22 cellular contexts compared by ENCODE assay signal in the genomic region with DNA sequence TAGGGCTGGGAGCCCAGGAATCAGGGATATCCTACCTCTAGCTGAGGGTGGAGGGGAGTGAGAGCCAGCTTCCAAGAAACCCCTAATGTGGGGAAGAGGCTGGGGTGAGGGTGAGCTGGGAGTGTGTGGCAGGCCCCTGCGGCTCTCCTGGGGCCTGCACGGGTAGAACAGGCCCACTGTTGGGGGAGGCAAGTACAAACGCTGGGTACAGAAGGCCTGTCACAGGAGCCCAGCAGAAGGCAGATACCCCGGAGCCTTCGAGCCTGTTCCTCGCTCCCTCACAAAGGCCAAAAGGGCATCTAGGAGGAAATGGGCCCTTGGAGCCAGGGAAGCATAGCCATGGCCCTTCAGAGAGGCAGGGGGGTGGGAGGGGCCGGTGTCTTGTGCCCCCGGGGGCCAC. TPM values are rescaled to one million over a fixed set of nuclear protein-coding genes. Genes with fewer than 3 reads are reported as not detected.
DNase-seq lines count a peak whose midpoint lies in the region; ATAC-seq and TF ChIP-seq lines count a peak whose summit lies in the region.
"Had no signal": no experiment of that assay in that cellular context is flagged by ENCODE, and none has a peak within 500 bp of the region (broad histone marks: within the 10 kb centered on the region; RNA-seq: fewer than 3 reads in every experiment).

No MANE protein-coding gene starts in this region.

- H3K27me3 Mint-ChIP-seq in WTC11 (ENCODE audit: low read depth): no peaks in the 10 kb centered on the region
- peaks cover 7 to 11% of the 10 kb centered on the region in 2 donors for H3K27me3 Mint-ChIP-seq in stimulated activated naive B cell treated with anti-CD40 and anti-IgM and Interleukin-4, amounts not matched to agents 10 μg/mL and 1 μg/mL and 100 μg/mL, for 72 hours

- intact Hi-C loops in cardiac septum (cut with DNase I): no loop called here
- intact Hi-C loops in heart right ventricle (cut with DNase I): no loop called here

- no peak overlapping the region for H3K27ac ChIP-seq in heart right ventricle
- no peak overlapping the region for H3K27ac ChIP-seq in effector memory CD4-positive, alpha-beta T cell (ENCODE audit: insufficient read depth, low read length, poor library complexity, severe bottlenecking)
- H3K27ac ChIP-seq: RWPE1, SK-N-MC had no signal

- no peaks in the 10 kb centered on the region for H3K9me3 ChIP-seq in heart right ventricle
- no peaks in the 10 kb centered on the region for H3K9me3 ChIP-seq in effector memory CD4-positive, alpha-beta T cell (ENCODE audit: control insufficient read depth, low read length)

- DNase-seq in cardiac septum (ENCODE audit: low spot score) (peak; percentile 15), heart right ventricle (no peak), WTC11 (ENCODE audit: low spot score) (no peak), left lobe of liver (ENCODE audit: low spot score) (peak; percentile 35)
- no peak for DNase-seq in stimulated activated naive B cell treated with anti-CD40 and anti-IgM and Interleukin-4, amounts not matched to agents 10 μg/mL and 1 μg/mL and 100 μg/mL, for 72 hours
- DNase-seq in effector memory CD4-positive, alpha-beta T cell: no peak
- DNase-seq: 8988T, DMS53, KG1, NCI-H1092 treated with DMSO at 0.1 percent for 48 hours, NCI-H1436 treated with DMSO at 0.1 percent for 48 hours, NCI-H2029, NCI-H226, NCI-H510A treated with DMSO at 0.1 percent for 48 hours, NCI-H748 treated with DMSO at 0.1 percent for 48 hours, SHP77 treated with DMSO at 0.1 percent for 48 hours had no signal

- CTCF ChIA-PET in WTC11 (lab: Charles Lee): no interaction called here

- WGBS in heart right ventricle, 2 donors: 37 to 44% methylated on average over 8 of the region's 8 CpGs

- no peaks in the 10 kb centered on the region for H3K9me3 Mint-ChIP-seq in WTC11
- no peaks in the 10 kb centered on the region for H3K9me3 Mint-ChIP-seq in stimulated activated naive B cell treated with anti-CD40 and anti-IgM and Interleukin-4, amounts not matched to agents 10 μg/mL and 1 μg/mL and 100 μg/mL, for 72 hours
- H3K9me3 Mint-ChIP-seq: CD14-positive monocyte had no signal

- no peak overlapping the region for H3K4me3 ChIP-seq in heart right ventricle
- no peak overlapping the region for H3K4me3 ChIP-seq in effector memory CD4-positive, alpha-beta T cell (ENCODE audit: insufficient read depth, low read depth, low read length, poor library complexity, severe bottlenecking)
- H3K4me3 ChIP-seq: SK-N-MC had no signal

- H3K27ac Mint-ChIP-seq in WTC11: peak overlapping the region; percentile 13
- peak overlapping the region; percentile 37 for H3K27ac Mint-ChIP-seq in stimulated activated naive B cell treated with anti-CD40 and anti-IgM and Interleukin-4, amounts not matched to agents 10 μg/mL and 1 μg/mL and 100 μg/mL, for 72 hours

- no peaks in the 10 kb centered on the region for H3K4me1 Mint-ChIP-seq in WTC11
- H3K4me1 Mint-ChIP-seq in stimulated activated naive B cell treated with anti-CD40 and anti-IgM and Interleukin-4, amounts not matched to agents 10 μg/mL and 1 μg/mL and 100 μg/mL, for 72 hours: peaks cover 10 to 30% of the 10 kb centered on the region in 2 donors

- POLR2A ChIA-PET in WTC11 (lab: Charles Lee): no interaction called here

- H3K36me3 Mint-ChIP-seq in WTC11: peaks cover 18% of the 10 kb centered on the region
- H3K36me3 Mint-ChIP-seq in stimulated activated naive B cell treated with anti-CD40 and anti-IgM and Interleukin-4, amounts not matched to agents 10 μg/mL and 1 μg/mL and 100 μg/mL, for 72 hours: peaks cover 17 to 18% of the 10 kb centered on the region in 2 donors

- TF ChIP-seq CTCF in heart right ventricle (IDR thresholded peaks at IDR 0.05) (no peak), WTC11 (IDR thresholded peaks at IDR 0.05) (no peak)

- H3K27me3 ChIP-seq in heart right ventricle: no peaks in the 10 kb centered on the region
- no peaks in the 10 kb centered on the region for H3K27me3 ChIP-seq in effector memory CD4-positive, alpha-beta T cell (replicated peaks; ENCODE audit: control insufficient read depth, insufficient read depth, low read length, poor library complexity, severe bottlenecking)

- H3K4me3 Mint-ChIP-seq in WTC11: no peak overlapping the region
- H3K4me3 Mint-ChIP-seq in stimulated activated naive B cell treated with anti-CD40 and anti-IgM and Interleukin-4, amounts not matched to agents 10 μg/mL and 1 μg/mL and 100 μg/mL, for 72 hours: no peak overlapping the region
- H3K4me3 Mint-ChIP-seq: CD14-positive monocyte had no signal

- ATAC-seq in heart right ventricle (no peak), WTC11 (no peak; the same call in 1 of the 2 replicates), left lobe of liver (no peak), GM19397 (IDR thresholded peaks at IDR 0.05; ENCODE audit: unreplicated experiment) (no peak), GM19455 (IDR thresholded peaks at IDR 0.05; ENCODE audit: unreplicated experiment) (no peak)
- no peak for ATAC-seq in stimulated activated naive B cell treated with anti-CD40 and anti-IgM and Interleukin-4, amounts not matched to agents 10 μg/mL and 1 μg/mL and 100 μg/mL, for 72 hours (replicated peaks)

- peaks cover 0 to 42% (median 18%) of the 10 kb centered on the region in 9 donors for H3K36me3 ChIP-seq in heart right ventricle
- H3K36me3 ChIP-seq in effector memory CD4-positive, alpha-beta T cell (ENCODE audit: control insufficient read depth, insufficient read depth, low read length): peaks cover 23% of the 10 kb centered on the region

- no peaks in the 10 kb centered on the region for H3K4me1 ChIP-seq in heart right ventricle
- H3K4me1 ChIP-seq in effector memory CD4-positive, alpha-beta T cell (ENCODE audit: control insufficient read depth, insufficient read depth, low read length, poor library complexity, severe bottlenecking): peaks cover 8% of the 10 kb centered on the region

TF ChIP-seq in WTC11, 78 proteins besides CTCF, POLR2A, EP300 and RAD21 (continues in another document):
- TF ChIP-seq ESRRA (CRISPR knock-in tag; IDR thresholded peaks at IDR 0.05; ENCODE audit: borderline replicate concordance): no peak
- TF ChIP-seq, protein P1, sequence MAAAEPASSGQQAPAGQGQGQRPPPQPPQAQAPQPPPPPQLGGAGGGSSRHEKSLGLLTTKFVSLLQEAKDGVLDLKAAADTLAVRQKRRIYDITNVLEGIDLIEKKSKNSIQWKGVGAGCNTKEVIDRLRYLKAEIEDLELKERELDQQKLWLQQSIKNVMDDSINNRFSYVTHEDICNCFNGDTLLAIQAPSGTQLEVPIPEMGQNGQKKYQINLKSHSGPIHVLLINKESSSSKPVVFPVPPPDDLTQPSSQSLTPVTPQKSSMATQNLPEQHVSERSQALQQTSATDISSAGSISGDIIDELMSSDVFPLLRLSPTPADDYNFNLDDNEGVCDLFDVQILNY (CRISPR knock-in tag; IDR thresholded peaks at IDR 0.05): no peak
- TF ChIP-seq ZNF423 (CRISPR knock-in tag; IDR thresholded peaks at IDR 0.05): no peak
- TF ChIP-seq, protein P2, sequence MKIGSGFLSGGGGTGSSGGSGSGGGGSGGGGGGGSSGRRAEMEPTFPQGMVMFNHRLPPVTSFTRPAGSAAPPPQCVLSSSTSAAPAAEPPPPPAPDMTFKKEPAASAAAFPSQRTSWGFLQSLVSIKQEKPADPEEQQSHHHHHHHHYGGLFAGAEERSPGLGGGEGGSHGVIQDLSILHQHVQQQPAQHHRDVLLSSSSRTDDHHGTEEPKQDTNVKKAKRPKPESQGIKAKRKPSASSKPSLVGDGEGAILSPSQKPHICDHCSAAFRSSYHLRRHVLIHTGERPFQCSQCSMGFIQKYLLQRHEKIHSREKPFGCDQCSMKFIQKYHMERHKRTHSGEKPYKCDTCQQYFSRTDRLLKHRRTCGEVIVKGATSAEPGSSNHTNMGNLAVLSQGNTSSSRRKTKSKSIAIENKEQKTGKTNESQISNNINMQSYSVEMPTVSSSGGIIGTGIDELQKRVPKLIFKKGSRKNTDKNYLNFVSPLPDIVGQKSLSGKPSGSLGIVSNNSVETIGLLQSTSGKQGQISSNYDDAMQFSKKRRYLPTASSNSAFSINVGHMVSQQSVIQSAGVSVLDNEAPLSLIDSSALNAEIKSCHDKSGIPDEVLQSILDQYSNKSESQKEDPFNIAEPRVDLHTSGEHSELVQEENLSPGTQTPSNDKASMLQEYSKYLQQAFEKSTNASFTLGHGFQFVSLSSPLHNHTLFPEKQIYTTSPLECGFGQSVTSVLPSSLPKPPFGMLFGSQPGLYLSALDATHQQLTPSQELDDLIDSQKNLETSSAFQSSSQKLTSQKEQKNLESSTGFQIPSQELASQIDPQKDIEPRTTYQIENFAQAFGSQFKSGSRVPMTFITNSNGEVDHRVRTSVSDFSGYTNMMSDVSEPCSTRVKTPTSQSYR (CRISPR knock-in tag; IDR thresholded peaks at IDR 0.05): no peak
- no peak for TF ChIP-seq NR2C2 (CRISPR knock-in tag; IDR thresholded peaks at IDR 0.05)
- no peak for TF ChIP-seq MXD4 (CRISPR knock-in tag; IDR thresholded peaks at IDR 0.05; ENCODE audit: borderline replicate concordance)
- TF ChIP-seq, protein P3, sequence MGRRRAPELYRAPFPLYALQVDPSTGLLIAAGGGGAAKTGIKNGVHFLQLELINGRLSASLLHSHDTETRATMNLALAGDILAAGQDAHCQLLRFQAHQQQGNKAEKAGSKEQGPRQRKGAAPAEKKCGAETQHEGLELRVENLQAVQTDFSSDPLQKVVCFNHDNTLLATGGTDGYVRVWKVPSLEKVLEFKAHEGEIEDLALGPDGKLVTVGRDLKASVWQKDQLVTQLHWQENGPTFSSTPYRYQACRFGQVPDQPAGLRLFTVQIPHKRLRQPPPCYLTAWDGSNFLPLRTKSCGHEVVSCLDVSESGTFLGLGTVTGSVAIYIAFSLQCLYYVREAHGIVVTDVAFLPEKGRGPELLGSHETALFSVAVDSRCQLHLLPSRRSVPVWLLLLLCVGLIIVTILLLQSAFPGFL (CRISPR knock-in tag; IDR thresholded peaks at IDR 0.05; ENCODE audit: borderline replicate concordance): no peak
- TF ChIP-seq, protein P4, sequence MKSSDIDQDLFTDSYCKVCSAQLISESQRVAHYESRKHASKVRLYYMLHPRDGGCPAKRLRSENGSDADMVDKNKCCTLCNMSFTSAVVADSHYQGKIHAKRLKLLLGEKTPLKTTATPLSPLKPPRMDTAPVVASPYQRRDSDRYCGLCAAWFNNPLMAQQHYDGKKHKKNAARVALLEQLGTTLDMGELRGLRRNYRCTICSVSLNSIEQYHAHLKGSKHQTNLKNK (CRISPR knock-in tag; IDR thresholded peaks at IDR 0.05): no peak
- no peak for TF ChIP-seq RORB (CRISPR knock-in tag; IDR thresholded peaks at IDR 0.05)
- no peak for TF ChIP-seq SP1 (CRISPR knock-in tag; conservative IDR thresholded peaks at IDR 0.05)

RNA-seq across cellular contexts. Expression of a gene that starts 13.7 kb away (rescaled TPM):
- total RNA-seq in cardiac septum (not detected), heart right ventricle (not detected), WTC11 (2021) (0.34 to 0.64 TPM (median 0.42 TPM) in 3 replicates), left lobe of liver (not detected)
- polyA plus RNA-seq in heart right ventricle: under 1 TPM in 1 of 2 donors, not detected in 1; 0.04 TPM
- total RNA-seq: H4 had no signal
- polyA plus RNA-seq: CD14-positive monocyte had no signal

RNA-seq across cellular contexts. Expression of a gene that starts 18.4 kb away (rescaled TPM):
- total RNA-seq in cardiac septum (4.3 TPM), heart right ventricle (10 to 100 TPM in 2 of 10 donors, 1 to 10 TPM in 8; 3.4 to 11.4 (median 7.1) TPM), WTC11 (2021) (0.92 TPM in 1 of 3 replicates, not detected in the others), left lobe of liver (not detected)
- 1 to 10 TPM in 1 of 2 donors, not detected in 1; 5.5 TPM for polyA plus RNA-seq in heart right ventricle
- total RNA-seq: H4 had no signal
- polyA plus RNA-seq: CD14-positive monocyte had no signal

Comparison
In these comparisons a context has a peak if more than half of its experiments do, and no peak if none do; other contexts are left out.
1. DNase-seq: peak in cardiac septum (single experiment) and left lobe of liver (single experiment); none in heart right ventricle (0 of 2), WTC11 (single experiment), stimulated activated naive B cell treated with anti-CD40 and anti-IgM and Interleukin-4, amounts not matched to agents 10 μg/mL and 1 μg/mL and 100 μg/mL, for 72 hours (single experiment) and effector memory CD4-positive, alpha-beta T cell (0 of 3).